1 cellular context compared by ENCODE assay signal in genomic region chr2:225032249-225032648, GRCh38.
TF ChIP-seq lines count a peak whose summit lies in the region.

No MANE protein-coding gene starts in this region.

TF ChIP-seq in endothelial cell of umbilical vein, 7 proteins besides CTCF, POLR2A, EP300 and RAD21:
- TF ChIP-seq MYC (IDR thresholded peaks at IDR 0.05; ENCODE audit: low read depth, low read length) (no peak), FOS (IDR thresholded peaks at IDR 0.05; ENCODE audit: borderline replicate concordance, insufficient read depth, low read length) (no peak), POLR2AphosphoS5 (IDR thresholded peaks at IDR 0.05; ENCODE audit: insufficient read depth, low read depth, low read length) (no peak), GATA2 (IDR thresholded peaks at IDR 0.05; ENCODE audit: insufficient read depth, insufficient read length, low read depth, low read length) (no peak), EZH2 (IDR thresholded peaks at IDR 0.05; ENCODE audit: borderline replicate concordance, low read depth, low read length, severe bottlenecking) (no peak), JUN (IDR thresholded peaks at IDR 0.05; ENCODE audit: borderline replicate concordance, insufficient read depth, insufficient read length, low read depth) (no peak), MAX (IDR thresholded peaks at IDR 0.05; ENCODE audit: insufficient read depth, insufficient read length) (no peak)
TF ChIP-seq in endothelial cell of umbilical vein: peak in this region for 0.
